In the genomic region with DNA sequence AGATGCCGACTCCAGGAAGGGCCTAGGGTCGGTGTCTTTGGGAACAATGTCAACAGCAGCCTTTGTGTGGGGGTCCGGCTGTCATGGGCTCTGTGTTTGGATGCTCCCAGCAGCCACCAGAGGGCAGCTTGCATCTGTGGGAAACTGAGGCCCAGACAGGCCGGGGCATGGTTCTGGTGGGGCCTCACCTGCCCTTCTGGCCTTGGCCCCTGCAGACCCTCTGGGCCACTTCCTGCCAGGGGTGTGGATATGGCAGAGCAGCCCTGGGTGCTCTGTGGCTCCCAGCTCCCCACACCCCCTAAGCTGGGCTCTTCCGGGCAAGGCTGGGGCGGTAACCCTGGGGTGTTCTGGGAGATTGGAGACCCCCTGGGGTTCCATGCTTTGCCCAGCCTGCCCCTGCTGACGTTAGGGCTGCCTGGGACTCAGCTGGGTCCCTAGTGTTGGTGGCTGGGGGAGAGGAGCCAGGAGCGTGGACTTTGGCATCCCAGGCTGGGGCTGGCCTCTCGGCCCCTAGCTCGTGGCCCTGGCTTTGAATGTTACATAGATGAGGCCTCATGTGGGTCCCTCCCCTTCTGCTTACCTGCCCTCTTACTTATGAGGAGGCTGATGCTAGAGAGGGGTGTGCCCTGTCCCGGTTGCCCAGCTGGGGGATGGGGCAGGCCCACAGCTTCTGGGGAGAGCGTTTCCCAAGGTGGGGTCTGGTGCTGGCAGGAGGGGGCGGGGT, we compare ENCODE assay signal across 12 cellular contexts. TPM values are rescaled to one million over a fixed set of nuclear protein-coding genes. Genes with fewer than 3 reads are reported as not detected.
DNase-seq lines count a peak whose midpoint lies in the region; ATAC-seq and TF ChIP-seq lines count a peak whose summit lies in the region.
"Had no signal": no experiment of that assay in that cellular context is flagged by ENCODE, and none has a peak within 500 bp of the region (broad histone marks: within the 10 kb centered on the region; RNA-seq: fewer than 3 reads in every experiment).

No MANE protein-coding gene starts in this region.

- H3K4me3 ChIP-seq in breast epithelium (no peak overlapping the region), epithelial cell of proximal tubule (ENCODE audit: low read depth, low read length) (no peak overlapping the region), stomach (no peak overlapping the region)

- peaks cover 35% of the 10 kb centered on the region for H3K4me1 Mint-ChIP-seq in MCF 10A (ENCODE audit: insufficient read depth, unreplicated experiment)

- H3K4me3 Mint-ChIP-seq in MCF 10A (ENCODE audit: unreplicated experiment), result no peak overlapping the region
- H3K4me3 Mint-ChIP-seq: stimulated activated memory B cell treated with anti-CD40 and anti-IgM and Interleukin-4, amounts not matched to agents 10 μg/mL and 1 μg/mL and 100 μg/mL, for 72 hours; T-cell had no signal

- TF ChIP-seq CTCF in breast epithelium (IDR thresholded peaks at IDR 0.05), result no peak
- no peak for TF ChIP-seq CTCF in MCF 10A (IDR thresholded peaks at IDR 0.05; ENCODE audit: unreplicated experiment)
- peak; percentile 34 for TF ChIP-seq CTCF in epithelial cell of proximal tubule (conservative IDR thresholded peaks at IDR 0.05; ENCODE audit: low read depth, low read length)
- no peak for TF ChIP-seq CTCF in stomach (IDR thresholded peaks at IDR 0.05)

- H3K27ac Mint-ChIP-seq in MCF 10A (ENCODE audit: low read depth, unreplicated experiment), result no peak overlapping the region
- H3K27ac Mint-ChIP-seq: stimulated activated memory B cell treated with anti-CD40 and anti-IgM and Interleukin-4, amounts not matched to agents 10 μg/mL and 1 μg/mL and 100 μg/mL, for 72 hours; T-cell had no signal

- H3K36me3 ChIP-seq in breast epithelium (no peaks in the 10 kb centered on the region), stomach (no peaks in the 10 kb centered on the region)

- no peaks in the 10 kb centered on the region for H3K27me3 Mint-ChIP-seq in MCF 10A (ENCODE audit: insufficient read depth, unreplicated experiment)
- H3K27me3 Mint-ChIP-seq: stimulated activated memory B cell treated with anti-CD40 and anti-IgM and Interleukin-4, amounts not matched to agents 10 μg/mL and 1 μg/mL and 100 μg/mL, for 72 hours; T-cell had no signal

- peak overlapping the region; percentile 73 to 90 for H3K27ac ChIP-seq in breast epithelium
- H3K27ac ChIP-seq in stomach, result peak overlapping the region in 4 of 5 donors; percentile 50 to 86 (median 80)

- H3K27me3 ChIP-seq in breast epithelium (no peaks in the 10 kb centered on the region), stomach (no peaks in the 10 kb centered on the region)

- H3K9me3 ChIP-seq in breast epithelium (no peaks in the 10 kb centered on the region), stomach (no peaks in the 10 kb centered on the region)

- H3K36me3 Mint-ChIP-seq in MCF 10A (ENCODE audit: insufficient read depth, unreplicated experiment), result peaks cover 6% of the 10 kb centered on the region
- H3K36me3 Mint-ChIP-seq: stimulated activated memory B cell treated with anti-CD40 and anti-IgM and Interleukin-4, amounts not matched to agents 10 μg/mL and 1 μg/mL and 100 μg/mL, for 72 hours; T-cell had no signal

- TF ChIP-seq POLR2A in breast epithelium (IDR thresholded peaks at IDR 0.05) (no peak), stomach (IDR thresholded peaks at IDR 0.05) (no peak)

- peaks cover 39 to 44% of the 10 kb centered on the region in 2 donors for H3K4me1 ChIP-seq in breast epithelium
- H3K4me1 ChIP-seq in stomach, result peaks cover 73 to 95% (median 94%) of the 10 kb centered on the region in 4 donors

- H3K9me3 Mint-ChIP-seq in MCF 10A (ENCODE audit: unreplicated experiment), result no peaks in the 10 kb centered on the region
- H3K9me3 Mint-ChIP-seq: stimulated activated memory B cell treated with anti-CD40 and anti-IgM and Interleukin-4, amounts not matched to agents 10 μg/mL and 1 μg/mL and 100 μg/mL, for 72 hours; T-cell had no signal

- DNase-seq in breast epithelium (ENCODE audit: low spot score in 2 of 2) (no peak), MCF 10A (ENCODE audit: unreplicated experiment) (no peak), HuH-7 (ENCODE audit: low spot score) (peak; percentile 96), epithelial cell of proximal tubule (ENCODE audit: low read depth) (no peak), stomach (no peak), C1 segment of cervical spinal cord (lab: John Stamatoyannopoulos, UW) (no peak)
- DNase-seq: AML-193, NCI-H1417 treated with DMSO at 0.1 percent for 48 hours, T-cell had no signal

- TF ChIP-seq EP300 in stomach (IDR thresholded peaks at IDR 0.05), result no peak

- intact Hi-C loops in breast epithelium (cut with DNase I; ENCODE audit: low total_unique reads) (no loop called here), MCF 10A (cut with micrococcal nuclease) (no loop called here), stomach (cut with DNase I; ENCODE audit: low total_unique reads) (no loop called here)

- 67 to 77% (median 75%) methylated on average over 10 to 13 of the region's 13 CpGs for WGBS in stomach, 5 donors

- BruUV-seq in MCF 10A (replicated peaks; lab: Mats Ljungman, UMichigan), result no TSS peak

- CTCF ChIA-PET in MCF 10A (lab: Yijun Ruan, JAX), result interaction anchor here (0.5 to 2.5 kb wide), 9 partner anchors 9 to 194 kb away, joined by 3 to 11 read pairs (median 4); no protein-coding TSS in a partner anchor

- no peak for ATAC-seq in GM21529 (IDR thresholded peaks at IDR 0.05; ENCODE audit: unreplicated experiment)
- ATAC-seq in HG02678 (IDR thresholded peaks at IDR 0.05; ENCODE audit: unreplicated experiment), result no peak
- ATAC-seq: stimulated activated memory B cell treated with anti-CD40 and anti-IgM and Interleukin-4, amounts not matched to agents 10 μg/mL and 1 μg/mL and 100 μg/mL, for 72 hours had no signal

- POLR2A ChIA-PET in MCF 10A (lab: Yijun Ruan, JAX), result interaction anchor here (0.6 to 5.3 kb wide), 7 partner anchors 9 to 1462 kb away, joined by 3 to 37 read pairs (median 10); no protein-coding TSS in a partner anchor

RNA-seq across cellular contexts. Expression of gene RXRA, which starts 38.3 kb away (rescaled TPM):
- total RNA-seq in breast epithelium, result 10 to 100 TPM; 31.0 to 63.0 (median 31.5) TPM
- 57.7 and 65.5 TPM in 2 replicates for total RNA-seq in MCF 10A (2022)
- total RNA-seq in epithelial cell of proximal tubule, result 8.4 and 19.1 TPM in 2 replicates
- 10 to 100 TPM; 14.0 to 68.4 (median 35.9) TPM for total RNA-seq in stomach
- 10 to 100 TPM; 17.4 to 34.1 (median 24.4) TPM for polyA plus RNA-seq in stomach
